ENCODE assay signal across 27 cellular contexts in genomic region chr2:71003396-71003795, GRCh38. TPM values are rescaled to one million over a fixed set of nuclear protein-coding genes. Genes with fewer than 3 reads are reported as not detected.
"Had no signal": no experiment of that assay in that cellular context is flagged by ENCODE, and none has a peak within 500 bp of the region (broad histone marks: within the 10 kb centered on the region; RNA-seq: fewer than 3 reads in every experiment).

No MANE protein-coding gene starts in this region.

- H3K9me3 ChIP-seq: SJCRH30, SK-N-SH had no signal

- H3K27ac ChIP-seq: Peyer's patch, RWPE1, SJCRH30, VCaP had no signal

- H3K9ac ChIP-seq: SK-N-SH had no signal

- H3K27me3 Mint-ChIP-seq: activated CD4-positive, alpha-beta T cell treated with anti-CD3 and anti-CD28 coated beads, Interleukin-2, amount 10 ng/mL, durations not matched to agents 7 days and 5 days; activated naive CD4-positive, alpha-beta T cell treated with anti-CD3 and anti-CD28 coated beads, Interleukin-2, amount 50 U/mL, for 24 hours had no signal

- DNase-seq: activated CD4-positive, alpha-beta memory T cell treated with anti-CD3 and anti-CD28 coated beads for 36 hours; activated CD4-positive, alpha-beta T cell treated with anti-CD3 and anti-CD28 coated beads, Interleukin-2, amount 10 ng/mL, durations not matched to agents 7 days and 5 days; activated CD4-positive, CD25-positive, alpha-beta regulatory T cell; activated CD8-positive, alpha-beta memory T cell treated with anti-CD3 and anti-CD28 coated beads, Interleukin-2, amount 50 U/mL, for 4 hours; activated T-cell treated with anti-CD3 and anti-CD28 coated beads, Interleukin-2, amount 50 U/mL, for 72 hours; amniotic stem cell; KG1; NCI-H1092; NCI-H1417 treated with DMSO at 0.1 percent for 48 hours; NCI-H1694; NCI-H2029; NCI-H2107; NCI-H2171 treated with DMSO at 0.1 percent for 48 hours; NCI-H510A treated with DMSO at 0.1 percent for 48 hours; Peyer's patch; Right ventricle myocardium superior; SJCRH30; SK-N-SH; T-helper 1 cell had no signal

- H3K36me3 ChIP-seq: Peyer's patch, SJCRH30 had no signal

- H3K4me2 ChIP-seq: SK-N-SH had no signal

- H3K4me3 ChIP-seq: Peyer's patch, SJCRH30 had no signal

- H3K27ac Mint-ChIP-seq: activated CD4-positive, alpha-beta memory T cell treated with anti-CD3 and anti-CD28 coated beads for 36 hours; activated CD4-positive, alpha-beta T cell treated with anti-CD3 and anti-CD28 coated beads, Interleukin-2, amount 10 ng/mL, durations not matched to agents 7 days and 5 days; activated naive CD4-positive, alpha-beta T cell treated with anti-CD3 and anti-CD28 coated beads, Interleukin-2, amount 50 U/mL, for 24 hours; activated T-cell treated with anti-CD3 and anti-CD28 coated beads, Interleukin-2, amount 50 U/mL, for 72 hours; activated T-helper 2 cell treated with anti-CD3 and anti-CD28 coated beads, Interferon-gamma antibody, Interleukin-2, Interleukin-4, amounts not matched to agents 10 μg/mL and 5 μg/mL and 100 μg/mL, durations not matched to agents 14 hours and 24 hours and 36 hours; brain had no signal

- H3K4me1 ChIP-seq: SJCRH30 had no signal

- H3K36me3 Mint-ChIP-seq: activated CD4-positive, alpha-beta memory T cell treated with anti-CD3 and anti-CD28 coated beads for 36 hours; activated naive CD4-positive, alpha-beta T cell treated with anti-CD3 and anti-CD28 coated beads, Interleukin-2, amount 50 U/mL, for 24 hours; brain had no signal

- FAIRE-seq: astrocyte had no signal

- H3K4me3 Mint-ChIP-seq: activated CD4-positive, alpha-beta memory T cell treated with anti-CD3 and anti-CD28 coated beads for 36 hours; activated CD4-positive, alpha-beta T cell treated with anti-CD3 and anti-CD28 coated beads, Interleukin-2, amount 10 ng/mL, durations not matched to agents 7 days and 5 days; activated naive CD4-positive, alpha-beta T cell treated with anti-CD3 and anti-CD28 coated beads, Interleukin-2, amount 50 U/mL, for 24 hours; activated T-cell treated with anti-CD3 and anti-CD28 coated beads, Interleukin-2, amount 50 U/mL, for 72 hours; brain had no signal

- H3K9me3 Mint-ChIP-seq: activated CD4-positive, alpha-beta memory T cell treated with anti-CD3 and anti-CD28 coated beads for 36 hours; activated CD4-positive, alpha-beta T cell treated with anti-CD3 and anti-CD28 coated beads, Interleukin-2, amount 10 ng/mL, durations not matched to agents 7 days and 5 days; activated naive CD4-positive, alpha-beta T cell treated with anti-CD3 and anti-CD28 coated beads, Interleukin-2, amount 50 U/mL, for 24 hours; activated T-cell treated with anti-CD3 and anti-CD28 coated beads, Interleukin-2, amount 50 U/mL, for 72 hours; activated T-helper 2 cell treated with anti-CD3 and anti-CD28 coated beads, Interferon-gamma antibody, Interleukin-2, Interleukin-4, amounts not matched to agents 10 μg/mL and 5 μg/mL and 100 μg/mL, durations not matched to agents 14 hours and 24 hours and 36 hours; brain had no signal

- H3K27me3 ChIP-seq: Peyer's patch, SJCRH30 had no signal

RNA-seq across cellular contexts. Expression of gene ANKRD53, which starts 25.0 kb away (rescaled TPM):
- total RNA-seq: activated CD4-positive, alpha-beta memory T cell treated with anti-CD3 and anti-CD28 coated beads for 36 hours; activated CD8-positive, alpha-beta memory T cell treated with anti-CD3 and anti-CD28 coated beads for 36 hours; activated T-helper 2 cell treated with anti-CD3 and anti-CD28 coated beads, Interferon-gamma antibody, Interleukin-2, Interleukin-4, amounts not matched to agents 10 μg/mL and 5 μg/mL and 100 μg/mL, durations not matched to agents 14 hours and 24 hours and 36 hours; T-helper 2 cell treated with Interferon-gamma antibody and Interleukin-4, amounts not matched to agents 100 ng/mL and 5 ng/mL, for 36 hours had no signal
